Comparison of ENCODE assay signal across 1 cellular context in the genomic region with DNA sequence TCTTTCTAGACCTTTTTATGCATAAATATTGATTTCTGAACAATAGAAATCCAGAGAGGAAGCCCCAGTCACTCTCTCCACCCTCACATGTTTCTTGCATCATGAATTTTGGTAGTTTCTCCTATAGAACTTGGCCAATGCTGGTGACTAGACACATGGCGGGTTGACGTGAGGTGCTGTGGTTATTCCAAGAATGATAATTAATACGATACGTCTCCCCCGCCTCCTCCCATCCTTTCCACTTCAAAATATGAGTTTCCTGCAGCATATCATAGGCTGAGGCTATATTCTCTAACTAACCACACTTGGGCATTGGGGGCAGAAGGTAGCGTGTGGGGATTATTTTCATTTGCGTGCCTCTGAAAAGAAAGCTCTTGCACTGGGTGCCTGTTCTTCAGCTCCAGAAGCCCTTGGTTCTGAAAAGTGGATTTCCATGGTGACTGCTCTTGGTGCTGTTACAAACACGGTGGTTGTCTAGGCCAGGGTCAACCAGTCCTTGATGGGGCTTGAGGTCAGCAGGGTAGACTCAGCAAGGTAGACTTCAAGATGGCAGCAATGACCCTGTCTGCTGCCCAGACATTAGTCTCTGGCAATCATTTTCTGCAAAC.
A peak's percentile ranks its signal among the peaks of the same experiment; 100 is the strongest.
TF ChIP-seq lines count a peak whose summit lies in the region.

No MANE protein-coding gene starts in this region.

TF ChIP-seq in K562, 482 proteins besides CTCF, POLR2A, EP300 and RAD21 (continued from another document):
- TF ChIP-seq ZNF586 (CRISPR knock-in tag; conservative IDR thresholded peaks at IDR 0.05), result no peak
- TF ChIP-seq, protein P1, sequence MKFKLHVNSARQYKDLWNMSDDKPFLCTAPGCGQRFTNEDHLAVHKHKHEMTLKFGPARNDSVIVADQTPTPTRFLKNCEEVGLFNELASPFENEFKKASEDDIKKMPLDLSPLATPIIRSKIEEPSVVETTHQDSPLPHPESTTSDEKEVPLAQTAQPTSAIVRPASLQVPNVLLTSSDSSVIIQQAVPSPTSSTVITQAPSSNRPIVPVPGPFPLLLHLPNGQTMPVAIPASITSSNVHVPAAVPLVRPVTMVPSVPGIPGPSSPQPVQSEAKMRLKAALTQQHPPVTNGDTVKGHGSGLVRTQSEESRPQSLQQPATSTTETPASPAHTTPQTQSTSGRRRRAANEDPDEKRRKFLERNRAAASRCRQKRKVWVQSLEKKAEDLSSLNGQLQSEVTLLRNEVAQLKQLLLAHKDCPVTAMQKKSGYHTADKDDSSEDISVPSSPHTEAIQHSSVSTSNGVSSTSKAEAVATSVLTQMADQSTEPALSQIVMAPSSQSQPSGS (CRISPR knock-in tag; IDR thresholded peaks at IDR 0.05), result no peak
- no peak for TF ChIP-seq LARP7 (IDR thresholded peaks at IDR 0.05)
- TF ChIP-seq, protein P2, sequence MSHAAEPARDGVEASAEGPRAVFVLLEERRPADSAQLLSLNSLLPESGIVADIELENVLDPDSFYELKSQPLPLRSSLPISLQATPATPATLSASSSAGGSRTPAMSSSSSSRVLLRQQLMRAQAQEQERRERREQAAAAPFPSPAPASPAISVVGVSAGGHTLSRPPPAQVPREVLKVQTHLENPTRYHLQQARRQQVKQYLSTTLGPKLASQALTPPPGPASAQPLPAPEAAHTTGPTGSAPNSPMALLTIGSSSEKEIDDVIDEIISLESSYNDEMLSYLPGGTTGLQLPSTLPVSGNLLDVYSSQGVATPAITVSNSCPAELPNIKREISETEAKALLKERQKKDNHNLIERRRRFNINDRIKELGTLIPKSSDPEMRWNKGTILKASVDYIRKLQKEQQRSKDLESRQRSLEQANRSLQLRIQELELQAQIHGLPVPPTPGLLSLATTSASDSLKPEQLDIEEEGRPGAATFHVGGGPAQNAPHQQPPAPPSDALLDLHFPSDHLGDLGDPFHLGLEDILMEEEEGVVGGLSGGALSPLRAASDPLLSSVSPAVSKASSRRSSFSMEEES (CRISPR knock-in tag; IDR thresholded peaks at IDR 0.05), result no peak
- TF ChIP-seq TEAD1 (CRISPR knock-in tag; IDR thresholded peaks at IDR 0.05), result no peak
- no peak for TF ChIP-seq NONO (IDR thresholded peaks at IDR 0.05; ENCODE audit: low read depth in 2 of 2, low read length in 1 of 2)
- TF ChIP-seq HNRNPUL1 (IDR thresholded peaks at IDR 0.05; ENCODE audit: low read length), result no peak
- no peak for TF ChIP-seq HDAC2 (IDR thresholded peaks at IDR 0.05)
- TF ChIP-seq, protein P3, sequence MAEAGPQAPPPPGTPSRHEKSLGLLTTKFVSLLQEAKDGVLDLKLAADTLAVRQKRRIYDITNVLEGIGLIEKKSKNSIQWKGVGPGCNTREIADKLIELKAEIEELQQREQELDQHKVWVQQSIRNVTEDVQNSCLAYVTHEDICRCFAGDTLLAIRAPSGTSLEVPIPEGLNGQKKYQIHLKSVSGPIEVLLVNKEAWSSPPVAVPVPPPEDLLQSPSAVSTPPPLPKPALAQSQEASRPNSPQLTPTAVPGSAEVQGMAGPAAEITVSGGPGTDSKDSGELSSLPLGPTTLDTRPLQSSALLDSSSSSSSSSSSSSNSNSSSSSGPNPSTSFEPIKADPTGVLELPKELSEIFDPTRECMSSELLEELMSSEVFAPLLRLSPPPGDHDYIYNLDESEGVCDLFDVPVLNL (CRISPR knock-in tag; IDR thresholded peaks at IDR 0.05; ENCODE audit: low read depth), result no peak
- no peak for TF ChIP-seq RBM34 (IDR thresholded peaks at IDR 0.05; ENCODE audit: borderline replicate concordance, insufficient read depth, low read length)
- no peak for TF ChIP-seq ZNF124 (CRISPR knock-in tag; IDR thresholded peaks at IDR 0.05)
- TF ChIP-seq, protein P4, sequence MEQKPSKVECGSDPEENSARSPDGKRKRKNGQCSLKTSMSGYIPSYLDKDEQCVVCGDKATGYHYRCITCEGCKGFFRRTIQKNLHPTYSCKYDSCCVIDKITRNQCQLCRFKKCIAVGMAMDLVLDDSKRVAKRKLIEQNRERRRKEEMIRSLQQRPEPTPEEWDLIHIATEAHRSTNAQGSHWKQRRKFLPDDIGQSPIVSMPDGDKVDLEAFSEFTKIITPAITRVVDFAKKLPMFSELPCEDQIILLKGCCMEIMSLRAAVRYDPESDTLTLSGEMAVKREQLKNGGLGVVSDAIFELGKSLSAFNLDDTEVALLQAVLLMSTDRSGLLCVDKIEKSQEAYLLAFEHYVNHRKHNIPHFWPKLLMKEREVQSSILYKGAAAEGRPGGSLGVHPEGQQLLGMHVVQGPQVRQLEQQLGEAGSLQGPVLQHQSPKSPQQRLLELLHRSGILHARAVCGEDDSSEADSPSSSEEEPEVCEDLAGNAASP (IDR thresholded peaks at IDR 0.05), result no peak
- no peak for TF ChIP-seq DDX20 (tag; IDR thresholded peaks at IDR 0.05; ENCODE audit: low read depth)
- TF ChIP-seq SMARCA5 (IDR thresholded peaks at IDR 0.05), result no peak
- TF ChIP-seq PML (IDR thresholded peaks at IDR 0.05; ENCODE audit: low read length), result no peak
- no peak for TF ChIP-seq ZZZ3 (IDR thresholded peaks at IDR 0.05)
- TF ChIP-seq MED1 (CRISPR knock-in tag; IDR thresholded peaks at IDR 0.05; ENCODE audit: borderline replicate concordance), result no peak
- TF ChIP-seq, protein P5, sequence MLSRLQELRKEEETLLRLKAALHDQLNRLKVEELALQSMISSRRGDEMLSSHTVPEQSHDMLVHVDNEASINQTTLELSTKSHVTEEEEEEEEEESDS (CRISPR knock-in tag; IDR thresholded peaks at IDR 0.05), result no peak
- TF ChIP-seq ESRRB (CRISPR knock-in tag; IDR thresholded peaks at IDR 0.05; ENCODE audit: borderline replicate concordance), result no peak
- no peak for TF ChIP-seq RNF2 (IDR thresholded peaks at IDR 0.05)
- no peak for TF ChIP-seq ZNF133 (CRISPR knock-in tag; IDR thresholded peaks at IDR 0.05)
- TF ChIP-seq, protein P6, sequence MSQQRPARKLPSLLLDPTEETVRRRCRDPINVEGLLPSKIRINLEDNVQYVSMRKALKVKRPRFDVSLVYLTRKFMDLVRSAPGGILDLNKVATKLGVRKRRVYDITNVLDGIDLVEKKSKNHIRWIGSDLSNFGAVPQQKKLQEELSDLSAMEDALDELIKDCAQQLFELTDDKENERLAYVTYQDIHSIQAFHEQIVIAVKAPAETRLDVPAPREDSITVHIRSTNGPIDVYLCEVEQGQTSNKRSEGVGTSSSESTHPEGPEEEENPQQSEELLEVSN (IDR thresholded peaks at IDR 0.05; ENCODE audit: borderline replicate concordance in 1 of 2, extremely low read depth in 1 of 2, insufficient read depth in 1 of 2, insufficient read length in 1 of 2, low read depth in 1 of 2, low read length in 1 of 2, poor library complexity in 1 of 2, severe bottlenecking in 1 of 2), result no peak
- TF ChIP-seq, protein P7, sequence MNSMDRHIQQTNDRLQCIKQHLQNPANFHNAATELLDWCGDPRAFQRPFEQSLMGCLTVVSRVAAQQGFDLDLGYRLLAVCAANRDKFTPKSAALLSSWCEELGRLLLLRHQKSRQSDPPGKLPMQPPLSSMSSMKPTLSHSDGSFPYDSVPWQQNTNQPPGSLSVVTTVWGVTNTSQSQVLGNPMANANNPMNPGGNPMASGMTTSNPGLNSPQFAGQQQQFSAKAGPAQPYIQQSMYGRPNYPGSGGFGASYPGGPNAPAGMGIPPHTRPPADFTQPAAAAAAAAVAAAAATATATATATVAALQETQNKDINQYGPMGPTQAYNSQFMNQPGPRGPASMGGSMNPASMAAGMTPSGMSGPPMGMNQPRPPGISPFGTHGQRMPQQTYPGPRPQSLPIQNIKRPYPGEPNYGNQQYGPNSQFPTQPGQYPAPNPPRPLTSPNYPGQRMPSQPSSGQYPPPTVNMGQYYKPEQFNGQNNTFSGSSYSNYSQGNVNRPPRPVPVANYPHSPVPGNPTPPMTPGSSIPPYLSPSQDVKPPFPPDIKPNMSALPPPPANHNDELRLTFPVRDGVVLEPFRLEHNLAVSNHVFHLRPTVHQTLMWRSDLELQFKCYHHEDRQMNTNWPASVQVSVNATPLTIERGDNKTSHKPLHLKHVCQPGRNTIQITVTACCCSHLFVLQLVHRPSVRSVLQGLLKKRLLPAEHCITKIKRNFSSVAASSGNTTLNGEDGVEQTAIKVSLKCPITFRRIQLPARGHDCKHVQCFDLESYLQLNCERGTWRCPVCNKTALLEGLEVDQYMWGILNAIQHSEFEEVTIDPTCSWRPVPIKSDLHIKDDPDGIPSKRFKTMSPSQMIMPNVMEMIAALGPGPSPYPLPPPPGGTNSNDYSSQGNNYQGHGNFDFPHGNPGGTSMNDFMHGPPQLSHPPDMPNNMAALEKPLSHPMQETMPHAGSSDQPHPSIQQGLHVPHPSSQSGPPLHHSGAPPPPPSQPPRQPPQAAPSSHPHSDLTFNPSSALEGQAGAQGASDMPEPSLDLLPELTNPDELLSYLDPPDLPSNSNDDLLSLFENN (IDR thresholded peaks at IDR 0.05; ENCODE audit: low read depth in 2 of 2, low read length in 2 of 2), result no peak
- peak; percentile 49; the same call in 1 of the 2 replicates for TF ChIP-seq JUND (IDR thresholded peaks at IDR 0.05; ENCODE audit: borderline replicate concordance, low read depth, low read length)
- no peak; the same call in 2 of the 3 replicates for TF ChIP-seq JUND (tag; IDR thresholded peaks at IDR 0.05; ENCODE audit: borderline replicate concordance, low read depth, low read length)
- no peak for TF ChIP-seq ZBTB1 (CRISPR knock-in tag; IDR thresholded peaks at IDR 0.05; ENCODE audit: borderline replicate concordance, low read depth)
- TF ChIP-seq EGR1 (conservative IDR thresholded peaks at IDR 0.05), result no peak
- TF ChIP-seq HEY1 (CRISPR knock-in tag; IDR thresholded peaks at IDR 0.05; ENCODE audit: borderline replicate concordance), result no peak
- TF ChIP-seq, protein P8, sequence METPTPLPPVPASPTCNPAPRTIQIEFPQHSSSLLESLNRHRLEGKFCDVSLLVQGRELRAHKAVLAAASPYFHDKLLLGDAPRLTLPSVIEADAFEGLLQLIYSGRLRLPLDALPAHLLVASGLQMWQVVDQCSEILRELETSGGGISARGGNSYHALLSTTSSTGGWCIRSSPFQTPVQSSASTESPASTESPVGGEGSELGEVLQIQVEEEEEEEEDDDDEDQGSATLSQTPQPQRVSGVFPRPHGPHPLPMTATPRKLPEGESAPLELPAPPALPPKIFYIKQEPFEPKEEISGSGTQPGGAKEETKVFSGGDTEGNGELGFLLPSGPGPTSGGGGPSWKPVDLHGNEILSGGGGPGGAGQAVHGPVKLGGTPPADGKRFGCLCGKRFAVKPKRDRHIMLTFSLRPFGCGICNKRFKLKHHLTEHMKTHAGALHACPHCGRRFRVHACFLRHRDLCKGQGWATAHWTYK (CRISPR knock-in tag; IDR thresholded peaks at IDR 0.05), result no peak
- TF ChIP-seq MYC (IDR thresholded peaks at IDR 0.05; ENCODE audit: low read depth, low read length), result peak; percentile 83
- TF ChIP-seq MYC (CRISPR knock-in tag; IDR thresholded peaks at IDR 0.05; ENCODE audit: borderline replicate concordance, low read depth), result no peak
- TF ChIP-seq, protein P9, sequence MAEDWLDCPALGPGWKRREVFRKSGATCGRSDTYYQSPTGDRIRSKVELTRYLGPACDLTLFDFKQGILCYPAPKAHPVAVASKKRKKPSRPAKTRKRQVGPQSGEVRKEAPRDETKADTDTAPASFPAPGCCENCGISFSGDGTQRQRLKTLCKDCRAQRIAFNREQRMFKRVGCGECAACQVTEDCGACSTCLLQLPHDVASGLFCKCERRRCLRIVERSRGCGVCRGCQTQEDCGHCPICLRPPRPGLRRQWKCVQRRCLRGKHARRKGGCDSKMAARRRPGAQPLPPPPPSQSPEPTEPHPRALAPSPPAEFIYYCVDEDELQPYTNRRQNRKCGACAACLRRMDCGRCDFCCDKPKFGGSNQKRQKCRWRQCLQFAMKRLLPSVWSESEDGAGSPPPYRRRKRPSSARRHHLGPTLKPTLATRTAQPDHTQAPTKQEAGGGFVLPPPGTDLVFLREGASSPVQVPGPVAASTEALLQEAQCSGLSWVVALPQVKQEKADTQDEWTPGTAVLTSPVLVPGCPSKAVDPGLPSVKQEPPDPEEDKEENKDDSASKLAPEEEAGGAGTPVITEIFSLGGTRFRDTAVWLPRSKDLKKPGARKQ (CRISPR knock-in tag; IDR thresholded peaks at IDR 0.05), result no peak
- no peak for TF ChIP-seq BDP1 (IDR thresholded peaks at IDR 0.05; ENCODE audit: insufficient read depth, insufficient read length)
- TF ChIP-seq SMC3 (conservative IDR thresholded peaks at IDR 0.05; ENCODE audit: insufficient read depth, low read depth, low read length), result no peak
- no peak for TF ChIP-seq IRF2 (CRISPR knock-in tag; IDR thresholded peaks at IDR 0.05)
- TF ChIP-seq, protein P10, sequence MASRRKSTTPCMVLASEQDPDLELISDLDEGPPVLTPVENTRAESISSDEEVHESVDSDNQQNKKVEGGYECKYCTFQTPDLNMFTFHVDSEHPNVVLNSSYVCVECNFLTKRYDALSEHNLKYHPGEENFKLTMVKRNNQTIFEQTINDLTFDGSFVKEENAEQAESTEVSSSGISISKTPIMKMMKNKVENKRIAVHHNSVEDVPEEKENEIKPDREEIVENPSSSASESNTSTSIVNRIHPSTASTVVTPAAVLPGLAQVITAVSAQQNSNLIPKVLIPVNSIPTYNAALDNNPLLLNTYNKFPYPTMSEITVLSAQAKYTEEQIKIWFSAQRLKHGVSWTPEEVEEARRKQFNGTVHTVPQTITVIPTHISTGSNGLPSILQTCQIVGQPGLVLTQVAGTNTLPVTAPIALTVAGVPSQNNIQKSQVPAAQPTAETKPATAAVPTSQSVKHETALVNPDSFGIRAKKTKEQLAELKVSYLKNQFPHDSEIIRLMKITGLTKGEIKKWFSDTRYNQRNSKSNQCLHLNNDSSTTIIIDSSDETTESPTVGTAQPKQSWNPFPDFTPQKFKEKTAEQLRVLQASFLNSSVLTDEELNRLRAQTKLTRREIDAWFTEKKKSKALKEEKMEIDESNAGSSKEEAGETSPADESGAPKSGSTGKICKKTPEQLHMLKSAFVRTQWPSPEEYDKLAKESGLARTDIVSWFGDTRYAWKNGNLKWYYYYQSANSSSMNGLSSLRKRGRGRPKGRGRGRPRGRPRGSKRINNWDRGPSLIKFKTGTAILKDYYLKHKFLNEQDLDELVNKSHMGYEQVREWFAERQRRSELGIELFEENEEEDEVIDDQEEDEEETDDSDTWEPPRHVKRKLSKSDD (conservative IDR thresholded peaks at IDR 0.05; ENCODE audit: low read length), result no peak
- TF ChIP-seq NR2C2 (CRISPR knock-in tag; IDR thresholded peaks at IDR 0.05), result no peak
- peak; percentile 43; the same call in 1 of the 2 replicates for TF ChIP-seq NR2C2 (tag; IDR thresholded peaks at IDR 0.05)
- TF ChIP-seq MECOM (CRISPR knock-in tag; IDR thresholded peaks at IDR 0.05), result 0 out of 2 replicates have a peak, but pooled peaks have one; percentile 26
- TF ChIP-seq GABPA (tag; conservative IDR thresholded peaks at IDR 0.05; ENCODE audit: low read depth), result no peak
TF ChIP-seq in K562: peak in this region for 23.
